14 cellular contexts compared by ENCODE assay signal in the genomic region with DNA sequence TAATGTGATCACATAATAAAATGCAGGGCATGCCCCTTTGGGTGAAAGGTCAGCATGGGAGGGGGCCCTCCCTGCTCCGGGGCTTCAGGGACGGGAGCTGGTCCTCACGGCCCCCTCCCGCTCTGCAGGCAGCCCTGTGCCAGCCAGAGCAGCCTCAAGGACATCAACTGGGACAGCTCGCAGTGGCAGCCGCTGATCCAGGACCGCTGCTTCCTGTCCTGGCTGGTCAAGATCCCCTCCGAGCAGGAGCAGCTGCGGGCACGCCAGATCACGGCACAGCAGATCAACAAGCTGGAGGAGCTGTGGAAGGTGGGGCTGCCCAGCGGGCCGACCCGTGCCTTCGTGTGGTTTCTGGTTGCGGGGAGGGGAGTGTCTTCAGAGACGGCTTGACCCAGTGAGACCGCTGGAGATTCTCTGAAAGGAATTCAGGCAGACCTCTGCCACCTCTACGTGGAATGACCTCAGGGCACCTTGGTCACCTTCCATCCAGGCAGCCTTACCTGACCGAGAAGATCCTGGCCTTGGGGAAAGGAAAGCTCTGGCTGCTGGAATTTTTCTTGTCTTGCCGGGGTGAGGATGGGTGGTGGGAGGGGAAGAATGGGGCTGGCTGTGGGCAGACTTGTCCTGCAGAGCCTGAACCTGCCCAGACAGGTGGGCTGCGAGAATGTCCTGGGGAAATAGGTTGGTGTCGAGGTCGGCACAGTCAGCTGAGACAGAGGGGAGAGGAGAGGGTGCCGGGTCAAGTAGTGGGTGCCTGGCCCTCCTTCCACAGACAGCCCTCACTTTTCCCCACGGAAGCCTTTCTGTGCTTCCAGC. TPM values are rescaled to one million over a fixed set of nuclear protein-coding genes. Genes with fewer than 3 reads are reported as not detected.
DNase-seq lines count a peak whose midpoint lies in the region; ATAC-seq and TF ChIP-seq lines count a peak whose summit lies in the region.
"Had no signal": no experiment of that assay in that cellular context is flagged by ENCODE, and none has a peak within 500 bp of the region (broad histone marks: within the 10 kb centered on the region; RNA-seq: fewer than 3 reads in every experiment).

No MANE protein-coding gene starts in this region.

- WGBS in lower leg skin, 2 donors = 66 to 67% methylated on average over 21 to 26 of the region's 26 CpGs
- WGBS in body of pancreas, 2 donors = 81 to 82% methylated on average over 16 to 26 of the region's 26 CpGs

- TF ChIP-seq CTCF in right atrium auricular region (IDR thresholded peaks at IDR 0.05) (no peak), left ventricle myocardium inferior (IDR thresholded peaks at IDR 0.05; ENCODE audit: borderline replicate concordance) (no peak), gastrocnemius medialis (IDR thresholded peaks at IDR 0.05 in 4 of 5, conservative IDR thresholded peaks at IDR 0.05 in 1 of 5) (no peak), lower leg skin (IDR thresholded peaks at IDR 0.05) (no peak), body of pancreas (IDR thresholded peaks at IDR 0.05) (no peak)

- H3K27me3 ChIP-seq in right atrium auricular region (no peaks in the 10 kb centered on the region), left ventricle myocardium inferior (ENCODE audit: low read depth) (no peaks in the 10 kb centered on the region), gastrocnemius medialis (no peaks in the 10 kb centered on the region), body of pancreas (no peaks in the 10 kb centered on the region)

- H3K27ac ChIP-seq in right atrium auricular region (peak overlapping the region in 1 of 2 donors; percentile 77), left ventricle myocardium inferior (replicated peaks) (peak overlapping the region; percentile 89), gastrocnemius medialis (peak overlapping the region; percentile 65 to 80 (median 68)), body of pancreas (peak overlapping the region in 1 of 4 donors; percentile 62)

- H3K9me3 ChIP-seq in right atrium auricular region = no peaks in the 10 kb centered on the region
- H3K9me3 ChIP-seq in left ventricle myocardium inferior (replicated peaks) = no peaks in the 10 kb centered on the region
- H3K9me3 ChIP-seq in gastrocnemius medialis = no peaks in the 10 kb centered on the region
- H3K9me3 ChIP-seq in body of pancreas = no peaks in the 10 kb centered on the region

- H3K4me1 ChIP-seq in right atrium auricular region = peaks cover 0 to 45% of the 10 kb centered on the region in 2 donors
- peaks cover 56% of the 10 kb centered on the region for H3K4me1 ChIP-seq in left ventricle myocardium inferior
- H3K4me1 ChIP-seq in gastrocnemius medialis = peaks cover 34 to 36% of the 10 kb centered on the region in 2 donors
- peaks cover 37% of the 10 kb centered on the region for H3K4me1 ChIP-seq in body of pancreas

- intact Hi-C loops in left cardiac atrium (cut with DNase I) = no loop called here
- intact Hi-C loops in left ventricle myocardium inferior (cut with micrococcal nuclease) = no loop called here
- intact Hi-C loops in gastrocnemius medialis (cut with DNase I; ENCODE audit: low total_unique reads) = no loop called here
- intact Hi-C loops in lower leg skin (cut with DNase I; ENCODE audit: low total_unique reads) = no loop called here
- intact Hi-C loops in body of pancreas (cut with DNase I) = no loop called here

- TF ChIP-seq POLR2A in gastrocnemius medialis (IDR thresholded peaks at IDR 0.05) (no peak), lower leg skin (IDR thresholded peaks at IDR 0.05) (no peak), body of pancreas (IDR thresholded peaks at IDR 0.05) (no peak)

- H3K36me3 ChIP-seq in right atrium auricular region = peaks cover 63% of the 10 kb centered on the region
- peaks cover 57% of the 10 kb centered on the region for H3K36me3 ChIP-seq in left ventricle myocardium inferior
- peaks cover 0 to 52% of the 10 kb centered on the region in 2 donors for H3K36me3 ChIP-seq in gastrocnemius medialis
- peaks cover 29 to 35% of the 10 kb centered on the region in 2 donors for H3K36me3 ChIP-seq in body of pancreas (replicated peaks in 1 of 2; ENCODE audit: insufficient read depth in 1 of 2, low read depth in 2 of 2)

- H3K4me3 ChIP-seq in right atrium auricular region (no peak overlapping the region), left ventricle myocardium inferior (no peak overlapping the region), gastrocnemius medialis (no peak overlapping the region), lower leg skin (ENCODE audit: low read depth, poor library complexity, severe bottlenecking) (no peak overlapping the region), body of pancreas (no peak overlapping the region)

- in situ Hi-C loops in gastrocnemius medialis (cut with MboI; ENCODE audit: low sequenced_read_pairs in 4 of 4) = loop anchor here in 1 of 4 donors (10.0 kb wide), 1 partner anchor 256 kb away; no protein-coding TSS in a partner anchor

- ATAC-seq in left cardiac atrium (no peak), gastrocnemius medialis (no peak), body of pancreas (no peak)

- peak; percentile 13 for DNase-seq in left cardiac atrium
- no peak for DNase-seq in right atrium auricular region (ENCODE audit: low spot score)
- DNase-seq in left ventricle myocardium inferior = no peak
- DNase-seq in gastrocnemius medialis = no peak
- no peak for DNase-seq in lower leg skin (ENCODE audit: low spot score in 2 of 2)
- no peak for DNase-seq in NCI-H1694 (lab: John Stamatoyannopoulos, UW)
- no peak for DNase-seq in stimulated activated CD4-positive, alpha-beta T cell treated with anti-CD3 and anti-CD28 coated beads, Interleukin-4, amount 100 ng/mL, for 24 hours
- DNase-seq in body of pancreas = no peak
- DNase-seq: activated B cell treated with CpG ODN at 0.5 μM for 24 hours; COR-L47; IMR-90; NCI-H1105; NCI-H226; stimulated activated naive CD4-positive, alpha-beta T cell treated with Interleukin-2 at 50 U/mL for 16 hours had no signal

RNA-seq across cellular contexts. Expression of a gene that starts 19.0 kb away (rescaled TPM):
- total RNA-seq in left cardiac atrium (10 to 100 TPM; 33.9 to 41.1 TPM), right atrium auricular region (10 to 100 TPM; 27.6 to 61.5 TPM), left ventricle myocardium inferior (32.3 TPM), gastrocnemius medialis (10 to 100 TPM; 26.0 to 64.9 (median 46.4) TPM), lower leg skin (100 to 1,000 TPM in 3 of 4 donors, 10 to 100 TPM in 1; 91.6 to 116 (median 102) TPM), body of pancreas (10 to 100 TPM; 38.9 to 59.0 TPM)

RNA-seq across cellular contexts. Expression of a gene that starts 45.2 kb away (rescaled TPM):
- total RNA-seq in left cardiac atrium (1 to 10 TPM in 1 of 2 donors, under 1 TPM in 1; 0.80 to 2.1 TPM), right atrium auricular region (1 to 10 TPM in 1 of 2 donors, under 1 TPM in 1; 0.79 to 1.6 TPM), left ventricle myocardium inferior (1.4 TPM), gastrocnemius medialis (1 to 10 TPM; 1.1 to 6.9 (median 3.3) TPM), lower leg skin (under 1 TPM in 2 of 4 donors, not detected in 2; 0.39 to 0.57 TPM), body of pancreas (under 1 TPM; 0.26 to 0.66 TPM)
- total RNA-seq: activated B cell treated with CpG ODN at 0.5 μM for 24 hours had no signal

RNA-seq across cellular contexts. Expression of a gene that starts 59.7 kb away (rescaled TPM):
- total RNA-seq in left cardiac atrium (1 to 10 TPM; 6.5 to 9.8 TPM), right atrium auricular region (10 to 100 TPM in 1 of 2 donors, 1 to 10 TPM in 1; 7.8 to 12.5 TPM), left ventricle myocardium inferior (1.2 TPM), gastrocnemius medialis (10 to 100 TPM in 1 of 4 donors, 1 to 10 TPM in 1, under 1 TPM in 1, not detected in 1; 0.24 to 77.8 (median 1.3) TPM), lower leg skin (10 to 100 TPM; 12.6 to 18.3 (median 14.9) TPM), body of pancreas (1 to 10 TPM in 1 of 2 donors, under 1 TPM in 1; 0.33 to 6.0 TPM)
